In the genomic region with DNA sequence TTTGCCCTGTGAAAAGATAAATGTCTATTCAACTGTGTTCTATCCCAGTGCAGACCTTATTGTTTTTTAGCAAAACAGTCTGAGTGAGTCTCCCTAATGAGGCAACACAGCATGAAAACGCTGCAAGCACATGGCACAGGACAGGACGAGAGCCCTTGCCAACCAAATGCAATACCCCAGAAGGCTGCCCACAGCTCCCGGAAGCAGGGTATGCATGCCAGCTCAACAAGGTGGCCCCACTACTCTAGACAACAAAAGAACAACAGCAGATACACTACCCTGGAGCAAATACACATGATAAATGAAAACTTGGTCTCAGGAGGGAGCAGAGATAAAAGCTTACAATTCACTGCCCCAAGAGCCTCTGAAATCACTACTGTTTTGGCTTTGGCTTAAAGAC, we compare ENCODE assay signal across 21 cellular contexts.
"Had no signal": no experiment of that assay in that cellular context is flagged by ENCODE, and none has a peak within 500 bp of the region (broad histone marks: within the 10 kb centered on the region; RNA-seq: fewer than 3 reads in every experiment).

No MANE protein-coding gene starts in this region.

- H3K4me1 Mint-ChIP-seq: activated naive CD8-positive, alpha-beta T cell treated with anti-CD3 and anti-CD28 coated beads for 36 hours had no signal

- H3K4me3 Mint-ChIP-seq: activated naive CD4-positive, alpha-beta T cell treated with anti-CD3 and anti-CD28 coated beads for 36 hours; activated naive CD8-positive, alpha-beta T cell treated with anti-CD3 and anti-CD28 coated beads for 36 hours; nephron progenitor cell had no signal

- H3K36me3 Mint-ChIP-seq: activated naive CD8-positive, alpha-beta T cell treated with anti-CD3 and anti-CD28 coated beads for 36 hours had no signal

- H3K9me3 Mint-ChIP-seq: activated naive CD8-positive, alpha-beta T cell treated with anti-CD3 and anti-CD28 coated beads for 36 hours; nephron progenitor cell had no signal

- H3K27me3 Mint-ChIP-seq: activated naive CD8-positive, alpha-beta T cell treated with anti-CD3 and anti-CD28 coated beads for 36 hours; progenitor cell of endocrine pancreas had no signal

- ATAC-seq: foreskin keratinocyte; mucosa of descending colon; sciatic nerve; stimulated activated naive CD8-positive, alpha-beta T cell treated with anti-CD3 and anti-CD28 coated beads, Interleukin-15, Interleukin-2, amounts not matched to agents 100 U/mL and 50 U/mL, for 24 hours had no signal

- H3K27ac Mint-ChIP-seq: activated naive CD4-positive, alpha-beta T cell treated with anti-CD3 and anti-CD28 coated beads for 36 hours; activated naive CD8-positive, alpha-beta T cell treated with anti-CD3 and anti-CD28 coated beads for 36 hours; nephron progenitor cell; progenitor cell of endocrine pancreas had no signal

- DNase-seq: activated CD4-positive, alpha-beta T cell treated with anti-CD3 and anti-CD28 coated beads for 48 hours; activated CD4-positive, alpha-beta T cell treated with anti-CD3 and anti-CD28 coated beads, Interleukin-2, amount 50 U/mL, for 48 hours; activated CD8-positive, alpha-beta memory T cell treated with anti-CD3 and anti-CD28 coated beads for 24 hours; activated effector memory CD4-positive, alpha-beta T cell treated with anti-CD3 and anti-CD28 coated beads, Interleukin-2, amount 50 U/mL, for 16 hours; activated naive CD4-positive, alpha-beta T cell treated with anti-CD3 and anti-CD28 coated beads for 36 hours; activated naive CD8-positive, alpha-beta T cell treated with anti-CD3 and anti-CD28 coated beads for 36 hours; brain microvascular endothelial cell; dermis blood vessel endothelial cell; effector CD4-positive, alpha-beta T cell; foreskin keratinocyte; islet precursor cell; left ventricle myocardium inferior; mucosa of descending colon; nephron progenitor cell; ovary; stimulated activated CD4-positive, alpha-beta T cell treated with anti-CD3 and anti-CD28 coated beads, Interleukin-12 subunit alpha, Interleukin-12 subunit beta, amount 100 ng/mL, for 4 hours; stimulated activated CD4-positive, alpha-beta T cell treated with anti-CD3 and anti-CD28 coated beads, Interleukin-4, amount 100 ng/mL, for 1 hour; stimulated activated naive CD8-positive, alpha-beta T cell treated with anti-CD3 and anti-CD28 coated beads, Interleukin-15, Interleukin-2, amounts not matched to agents 100 U/mL and 50 U/mL, for 24 hours; trophoblast cell had no signal
